In genomic region chr1:18953656-18954259, GRCh38 we compare ENCODE assay signal across 8 cellular contexts. TPM values are rescaled to one million over a fixed set of nuclear protein-coding genes. Genes with fewer than 3 reads are reported as not detected.
DNase-seq lines count a peak whose midpoint lies in the region; ATAC-seq, FAIRE-seq and TF ChIP-seq lines count a peak whose summit lies in the region.

No MANE protein-coding gene starts in this region.

- no peak overlapping the region for H3K56ac ChIP-seq in IMR-90 (ENCODE audit: extremely low read depth, insufficient read depth, low read length)

- no peak for FAIRE-seq in GM19239 (lab: Jason Lieb, UNC)

- dilution Hi-C loops in IMR-90 (cut with HindIII; ENCODE audit: low sequenced_read_pairs, unreplicated experiment): no loop called here

- in situ Hi-C loops in IMR-90 (cut with MboI; ENCODE audit: low sequenced_read_pairs): no loop called here

- peaks cover 23% of the 10 kb centered on the region for H4K20me1 ChIP-seq in IMR-90 (ENCODE audit: insufficient read depth, low read length)

- H4K8ac ChIP-seq in IMR-90 (ENCODE audit: low read depth in 2 of 2, low read length in 2 of 2): no peak overlapping the region

- TF ChIP-seq POLR2A in IMR-90 (IDR thresholded peaks at IDR 0.05; ENCODE audit: low read depth, low read length): no peak

- H3K14ac ChIP-seq in IMR-90 (replicated peaks; ENCODE audit: low read depth, low read length): peak overlapping the region; percentile 86

- 93% methylated on average over 9 of the region's 15 CpGs; no CpG with 5 or more reads in 1 of the 2 experiments for WGBS in IMR-90 (ENCODE audit: extremely low coverage in 2 of 2, insufficient read length in 1 of 2), 2 experiments

- H3K79me1 ChIP-seq in IMR-90 (ENCODE audit: low read depth in 1 of 2, low read length in 2 of 2): peaks cover 8 to 57% of the 10 kb centered on the region in 2 experiments; a peak in 3 of 4 replicates

- H3K36me3 Mint-ChIP-seq in naive thymus-derived CD4-positive, alpha-beta T cell: peaks cover 0 to 15% (median 0%) of the 10 kb centered on the region in 5 donors

- no peak overlapping the region for H2BK20ac ChIP-seq in IMR-90 (ENCODE audit: low read depth, low read length)

- peaks cover 14% of the 10 kb centered on the region for H3K9me1 ChIP-seq in IMR-90 (ENCODE audit: insufficient read depth, low read length)

- H3K4me2 ChIP-seq in IMR-90 (ENCODE audit: low read depth, low read length): peak overlapping the region; percentile 95

- H2AFZ ChIP-seq in IMR-90 (replicated peaks; ENCODE audit: low read length, poor library complexity): no peak overlapping the region

- CTCF ChIA-PET in AG04449 (lab: Yijun Ruan, JAX): interaction anchor here (1.0 to 12.4 kb wide), 4 partner anchors 10 to 42 kb away, joined by 3 to 179 read pairs (median 5); no protein-coding TSS in a partner anchor
- CTCF ChIA-PET in IMR-90 (lab: Yijun Ruan, JAX): interaction anchor here (1.3 to 1.6 kb wide), 3 partner anchors 32 to 47 kb away, joined by 3 to 5 read pairs (median 5); no protein-coding TSS in a partner anchor
- CTCF ChIA-PET in naive thymus-derived CD4-positive, alpha-beta T cell (lab: Charles Lee): interaction anchor here (1.3 to 3.6 kb wide), 3 partner anchors 27 to 46 kb away, joined by 5 to 12 read pairs (median 7); no protein-coding TSS in a partner anchor

- H3K23ac ChIP-seq in IMR-90 (ENCODE audit: low read depth, low read length): peak overlapping the region; percentile 93

- H3K27ac ChIP-seq in IMR-90 (ENCODE audit: insufficient read depth, low read length) (no peak overlapping the region), colonic mucosa (no peak overlapping the region)
- peak overlapping the region; percentile 98 for H3K27ac ChIP-seq in naive thymus-derived CD4-positive, alpha-beta T cell (ENCODE audit: low read depth, low read length)

- BruUV-seq in IMR-90 (replicated peaks; lab: Mats Ljungman, UMichigan): no TSS peak

- peak overlapping the region; percentile 89 to 96 (median 93) for H3K4me3 Mint-ChIP-seq in naive thymus-derived CD4-positive, alpha-beta T cell

- no peak overlapping the region; the same call in 1 of the 2 replicates for H4K91ac ChIP-seq in IMR-90 (ENCODE audit: insufficient read depth, low read depth, low read length)

- H2BK15ac ChIP-seq in IMR-90 (ENCODE audit: low read depth, low read length): no peak overlapping the region

- peak overlapping the region; percentile 75 for H3K4me3 ChIP-seq in AG04449 (ENCODE audit: low read depth, low read length)
- H3K4me3 ChIP-seq in IMR-90 (ENCODE audit: insufficient read depth, low read depth, low read length): no peak overlapping the region; the same call in 1 of the 2 replicates
- peak overlapping the region; percentile 72 for H3K4me3 ChIP-seq in colonic mucosa
- H3K4me3 ChIP-seq in naive thymus-derived CD4-positive, alpha-beta T cell (ENCODE audit: low read length): peak overlapping the region; percentile 63

- no peak overlapping the region for H2BK5ac ChIP-seq in IMR-90 (ENCODE audit: low read depth, low read length, poor library complexity, severe bottlenecking)

- H3K9ac ChIP-seq in IMR-90 (ENCODE audit: low read depth, low read length) (peak overlapping the region; percentile 70; the same call in 1 of the 2 replicates), colonic mucosa (ENCODE audit: low read depth in 2 of 2, low read length in 2 of 2) (peak overlapping the region; percentile 30 to 43)

- DNase-seq in AG04449 (ENCODE audit: low read depth, low spot score) (no peak), IMR-90 (no peak), colonic mucosa (no peak), GM19239 (ENCODE audit: insufficient read length, low spot score) (no peak), LoVo (ENCODE audit: low spot score) (no peak), NK-92 (lab: John Stamatoyannopoulos, UW; ENCODE audit: unreplicated experiment) (no peak)
- peak in 2 of 9 donors; percentile 11 to 13 for DNase-seq in naive thymus-derived CD4-positive, alpha-beta T cell
- no peak for DNase-seq in activated CD4-positive, CD25-positive, alpha-beta regulatory T cell treated with anti-CD3 and anti-CD28 coated beads, Interleukin-2, amount 50 U/mL, for 72 hours

- POLR2A ChIA-PET in AG04449 (lab: Yijun Ruan, JAX): interaction anchor here (1.8 kb wide), 1 partner anchor 27 kb away, joined by 6 read pairs; no protein-coding TSS in a partner anchor
- POLR2A ChIA-PET in IMR-90 (lab: Charles Lee; ENCODE audit: unreplicated experiment): no interaction called here
- POLR2A ChIA-PET in naive thymus-derived CD4-positive, alpha-beta T cell (lab: Charles Lee): interaction anchor here (0.6 to 12.2 kb wide), 8 partner anchors 8 to 120 kb away, joined by 3 to 181 read pairs (median 4); no protein-coding TSS in a partner anchor

- peaks cover 0 to 5% (median 0%) of the 10 kb centered on the region in 5 donors for H3K27me3 Mint-ChIP-seq in naive thymus-derived CD4-positive, alpha-beta T cell

- H3K9me3 ChIP-seq in IMR-90 (ENCODE audit: control insufficient read depth, insufficient read depth, low read length) (no peaks in the 10 kb centered on the region), colonic mucosa (no peaks in the 10 kb centered on the region)
- no peaks in the 10 kb centered on the region for H3K9me3 ChIP-seq in naive thymus-derived CD4-positive, alpha-beta T cell (ENCODE audit: control insufficient read depth in 2 of 3, low read length in 3 of 3)

- H3K4me1 Mint-ChIP-seq in naive thymus-derived CD4-positive, alpha-beta T cell: peaks cover 62 to 81% (median 75%) of the 10 kb centered on the region in 7 donors

- peaks cover 0 to 5% (median 0%) of the 10 kb centered on the region in 11 donors for H3K9me3 Mint-ChIP-seq in naive thymus-derived CD4-positive, alpha-beta T cell

- no peak overlapping the region for H4K5ac ChIP-seq in IMR-90 (ENCODE audit: low read depth, low read length)

- no peak for TF ChIP-seq RAD21 in IMR-90 (IDR thresholded peaks at IDR 0.05; ENCODE audit: low read length)

- intact Hi-C loops in IMR-90 (cut with micrococcal nuclease) (loop anchor here (2.0 to 5.0 kb wide), 2 partner anchors 119 to 137 kb away; no protein-coding TSS in a partner anchor), colonic mucosa (cut with DNase I) (no loop called here)
- intact Hi-C loops in naive thymus-derived CD4-positive, alpha-beta T cell (cut with micrococcal nuclease): loop anchor here in 1 of 2 donors (10.0 kb wide), 1 partner anchor 531 kb away; the partner anchor contains the start of gene CAPZB

- no peak overlapping the region for H3K18ac ChIP-seq in IMR-90 (ENCODE audit: low read depth, low read length)

- no peak for ATAC-seq in IMR-90 (ENCODE audit: low read depth)
- ATAC-seq in naive thymus-derived CD4-positive, alpha-beta T cell: no peak

- H3K27me3 ChIP-seq in IMR-90 (ENCODE audit: control insufficient read depth, insufficient read depth, low read length) (no peaks in the 10 kb centered on the region), colonic mucosa (no peaks in the 10 kb centered on the region)
- H3K27me3 ChIP-seq in naive thymus-derived CD4-positive, alpha-beta T cell (ENCODE audit: control insufficient read depth in 2 of 2, insufficient read depth in 2 of 2, low read length in 2 of 2): no peaks in the 10 kb centered on the region

- TF ChIP-seq CTCF in AG04449 (IDR thresholded peaks at IDR 0.05; ENCODE audit: insufficient read depth, low read length, missing control alignments) (no peak), IMR-90 (conservative IDR thresholded peaks at IDR 0.05; ENCODE audit: low read depth, low read length) (no peak), colonic mucosa (IDR thresholded peaks at IDR 0.05) (no peak)

- H2AK5ac ChIP-seq in IMR-90 (ENCODE audit: low read depth, low read length): peak overlapping the region; percentile 58

- H3K4ac ChIP-seq in IMR-90 (ENCODE audit: low read depth, low read length): 0 out of 2 replicates have a peak overlapping the region, but pooled peaks have one; percentile 83

- peak overlapping the region; percentile 76 to 99 (median 98) for H3K27ac Mint-ChIP-seq in naive thymus-derived CD4-positive, alpha-beta T cell

- no peak overlapping the region for H2BK120ac ChIP-seq in IMR-90 (ENCODE audit: low read depth, low read length)

- H3K36me3 ChIP-seq in IMR-90 (ENCODE audit: control insufficient read depth, insufficient read depth, low read length) (no peaks in the 10 kb centered on the region), colonic mucosa (no peaks in the 10 kb centered on the region)
- no peaks in the 10 kb centered on the region for H3K36me3 ChIP-seq in naive thymus-derived CD4-positive, alpha-beta T cell (ENCODE audit: control insufficient read depth in 2 of 3, insufficient read depth in 3 of 3, low read length in 3 of 3)

- H3K4me1 ChIP-seq in IMR-90 (ENCODE audit: control insufficient read depth, insufficient read depth, low read length) (peaks cover 40% of the 10 kb centered on the region), colonic mucosa (peaks cover 19% of the 10 kb centered on the region)
- peaks cover 76 to 79% of the 10 kb centered on the region in 2 donors for H3K4me1 ChIP-seq in naive thymus-derived CD4-positive, alpha-beta T cell (ENCODE audit: control insufficient read depth in 2 of 2, insufficient read depth in 2 of 2, low read length in 2 of 2)

- H2AK9ac ChIP-seq in IMR-90 (replicated peaks; ENCODE audit: low read depth, low read length, poor library complexity): no peak overlapping the region

TF ChIP-seq in IMR-90, 13 proteins besides CTCF, POLR2A, EP300 and RAD21 (continues in another document):
- no peak for TF ChIP-seq CEBPB (IDR thresholded peaks at IDR 0.05; ENCODE audit: low read depth, low read length)
- no peak for TF ChIP-seq CHD1 (IDR thresholded peaks at IDR 0.05; ENCODE audit: low read depth, low read length)
- no peak for TF ChIP-seq BHLHE40 (IDR thresholded peaks at IDR 0.05; ENCODE audit: low read depth, low read length)
- TF ChIP-seq MXI1 (IDR thresholded peaks at IDR 0.05; ENCODE audit: borderline replicate concordance, low read depth, low read length): no peak
- no peak for TF ChIP-seq RCOR1 (IDR thresholded peaks at IDR 0.05; ENCODE audit: insufficient replicate concordance, low read length)
- no peak for TF ChIP-seq RFX5 (IDR thresholded peaks at IDR 0.05; ENCODE audit: low read depth, low read length)

RNA-seq across cellular contexts. Expression of gene IFFO2, which starts 2.7 kb away (rescaled TPM):
- 13.6 and 14.5 TPM in 2 replicates for total RNA-seq in IMR-90 (2012; rRNA removed)
- polyA plus RNA-seq in IMR-90 (2012; rRNA removed): 18.1 and 18.2 TPM in 2 replicates
- polyA plus RNA-seq in IMR-90 (2012; cell fraction: cytosol; rRNA removed): 14.9 and 25.2 TPM in 2 replicates
- polyA plus RNA-seq in IMR-90 (2012; cell fraction: nucleus; rRNA removed; ENCODE audit: low replicate concordance): 20.2 and 32.8 TPM in 2 replicates
- 10 to 100 TPM in 1 of 2 donors, 1 to 10 TPM in 1; 5.6 to 14.0 TPM for total RNA-seq in colonic mucosa
- total RNA-seq in naive thymus-derived CD4-positive, alpha-beta T cell: 10 to 100 TPM; 20.5 to 57.1 (median 28.2) TPM
- 1 to 10 TPM; 1.1 to 2.7 TPM for polyA plus RNA-seq in naive thymus-derived CD4-positive, alpha-beta T cell

RNA-seq across cellular contexts. Expression of gene ALDH4A1, which starts 51.4 kb away (rescaled TPM):
- 8.6 TPM in 2 replicates for total RNA-seq in IMR-90 (2012; rRNA removed)
- 21.1 and 23.0 TPM in 2 replicates for polyA plus RNA-seq in IMR-90 (2012; rRNA removed)
- 12.1 and 21.4 TPM in 2 replicates for polyA plus RNA-seq in IMR-90 (2012; cell fraction: cytosol; rRNA removed)
- polyA plus RNA-seq in IMR-90 (2012; cell fraction: nucleus; rRNA removed; ENCODE audit: low replicate concordance): 16.8 and 36.6 TPM in 2 replicates
- 10 to 100 TPM in 1 of 2 donors, 1 to 10 TPM in 1; 7.9 to 13.0 TPM for total RNA-seq in colonic mucosa
- total RNA-seq in naive thymus-derived CD4-positive, alpha-beta T cell: 1 to 10 TPM; 1.3 to 3.2 (median 1.6) TPM
- 1 to 10 TPM in 1 of 2 donors, under 1 TPM in 1; 0.94 to 1.3 TPM for polyA plus RNA-seq in naive thymus-derived CD4-positive, alpha-beta T cell
